ENCODE assay signal across 19 cellular contexts in genomic region chr1:41894101-41894620, GRCh38. TPM values are rescaled to one million over a fixed set of nuclear protein-coding genes. Genes with fewer than 3 reads are reported as not detected.
DNase-seq lines count a peak whose midpoint lies in the region; ATAC-seq and TF ChIP-seq lines count a peak whose summit lies in the region.
"Had no signal": no experiment of that assay in that cellular context is flagged by ENCODE, and none has a peak within 500 bp of the region (broad histone marks: within the 10 kb centered on the region; RNA-seq: fewer than 3 reads in every experiment).

No MANE protein-coding gene starts in this region.

- POLR2A ChIA-PET in activated naive CD8-positive, alpha-beta T cell treated with anti-CD3 and anti-CD28 coated beads, Interleukin-2, amount 10 ng/mL, durations not matched to agents 7 days and 5 days (lab: Charles Lee), result interaction anchor here (0.7 to 5.1 kb wide), 3 partner anchors 23 to 320 kb away, joined by 3 to 98 read pairs (median 4); partner anchors contain the start of gene HIVEP3

- peaks cover 1% of the 10 kb centered on the region for H3K9me3 Mint-ChIP-seq in activated naive CD8-positive, alpha-beta T cell treated with anti-CD3 and anti-CD28 coated beads, Interleukin-2, amount 10 ng/mL, durations not matched to agents 7 days and 5 days
- no peaks in the 10 kb centered on the region for H3K9me3 Mint-ChIP-seq in activated naive CD8-positive, alpha-beta T cell treated with anti-CD3 and anti-CD28 coated beads, Interleukin-2, amount 50 U/mL, for 24 hours
- H3K9me3 Mint-ChIP-seq in type B pancreatic cell, result no peaks in the 10 kb centered on the region

- H3K4me3 Mint-ChIP-seq in activated naive CD8-positive, alpha-beta T cell treated with anti-CD3 and anti-CD28 coated beads, Interleukin-2, amount 10 ng/mL, durations not matched to agents 7 days and 5 days, result no peak overlapping the region
- no peak overlapping the region for H3K4me3 Mint-ChIP-seq in activated naive CD8-positive, alpha-beta T cell treated with anti-CD3 and anti-CD28 coated beads, Interleukin-2, amount 50 U/mL, for 24 hours
- no peak overlapping the region for H3K4me3 Mint-ChIP-seq in type B pancreatic cell

- no peaks in the 10 kb centered on the region for H3K27me3 Mint-ChIP-seq in activated naive CD8-positive, alpha-beta T cell treated with anti-CD3 and anti-CD28 coated beads, Interleukin-2, amount 10 ng/mL, durations not matched to agents 7 days and 5 days
- no peaks in the 10 kb centered on the region for H3K27me3 Mint-ChIP-seq in activated naive CD8-positive, alpha-beta T cell treated with anti-CD3 and anti-CD28 coated beads, Interleukin-2, amount 50 U/mL, for 24 hours
- H3K27me3 Mint-ChIP-seq in type B pancreatic cell, result no peaks in the 10 kb centered on the region

- peak overlapping the region; percentile 53 for H3K27ac Mint-ChIP-seq in activated naive CD8-positive, alpha-beta T cell treated with anti-CD3 and anti-CD28 coated beads, Interleukin-2, amount 10 ng/mL, durations not matched to agents 7 days and 5 days
- no peak overlapping the region for H3K27ac Mint-ChIP-seq in activated naive CD8-positive, alpha-beta T cell treated with anti-CD3 and anti-CD28 coated beads, Interleukin-2, amount 50 U/mL, for 24 hours
- peak overlapping the region; percentile 12 for H3K27ac Mint-ChIP-seq in type B pancreatic cell

- ATAC-seq in activated naive CD8-positive, alpha-beta T cell treated with anti-CD3 and anti-CD28 coated beads, Interleukin-2, amount 10 ng/mL, durations not matched to agents 7 days and 5 days (ENCODE audit: low read depth), result no peak
- ATAC-seq in activated naive CD8-positive, alpha-beta T cell treated with anti-CD3 and anti-CD28 coated beads, Interleukin-2, amount 50 U/mL, for 24 hours, result no peak
- ATAC-seq in HG02798 (IDR thresholded peaks at IDR 0.05; ENCODE audit: poor library complexity, unreplicated experiment) (no peak), HG02885 (IDR thresholded peaks at IDR 0.05; ENCODE audit: poor library complexity, unreplicated experiment) (no peak)
- ATAC-seq: sciatic nerve had no signal

- DNase-seq in activated naive CD8-positive, alpha-beta T cell treated with anti-CD3 and anti-CD28 coated beads, Interleukin-2, amount 10 ng/mL, durations not matched to agents 7 days and 5 days, result no peak
- no peak for DNase-seq in activated naive CD8-positive, alpha-beta T cell treated with anti-CD3 and anti-CD28 coated beads, Interleukin-2, amount 50 U/mL, for 24 hours
- DNase-seq in NCI-H2029 treated with DMSO at 0.1 percent for 48 hours (lab: John Stamatoyannopoulos, UW) (peak; percentile 60), islet precursor cell (peak; percentile 7), type B pancreatic cell (ENCODE audit: extremely low spot score, unreplicated experiment) (no peak)
- no peak for DNase-seq in activated CD4-positive, CD25-positive, alpha-beta regulatory T cell (lab: John Stamatoyannopoulos, UW)
- DNase-seq: ACHN; activated CD4-positive, alpha-beta T cell treated with anti-CD3 and anti-CD28 coated beads for 4 hours; caudate nucleus; DMS53; H7; Kasumi-1; mammary epithelial cell; NCI-H1092 treated with DMSO at 0.1 percent for 48 hours; NCI-H2107; NCI-H524 had no signal

- peaks cover 64% of the 10 kb centered on the region for H3K4me1 Mint-ChIP-seq in activated naive CD8-positive, alpha-beta T cell treated with anti-CD3 and anti-CD28 coated beads, Interleukin-2, amount 10 ng/mL, durations not matched to agents 7 days and 5 days
- peaks cover 61% of the 10 kb centered on the region for H3K4me1 Mint-ChIP-seq in activated naive CD8-positive, alpha-beta T cell treated with anti-CD3 and anti-CD28 coated beads, Interleukin-2, amount 50 U/mL, for 24 hours
- H3K4me1 Mint-ChIP-seq in type B pancreatic cell (ENCODE audit: unreplicated experiment), result peaks cover 33% of the 10 kb centered on the region

- peaks cover 3% of the 10 kb centered on the region for H3K36me3 Mint-ChIP-seq in activated naive CD8-positive, alpha-beta T cell treated with anti-CD3 and anti-CD28 coated beads, Interleukin-2, amount 10 ng/mL, durations not matched to agents 7 days and 5 days
- no peaks in the 10 kb centered on the region for H3K36me3 Mint-ChIP-seq in activated naive CD8-positive, alpha-beta T cell treated with anti-CD3 and anti-CD28 coated beads, Interleukin-2, amount 50 U/mL, for 24 hours (ENCODE audit: low read depth)
- no peaks in the 10 kb centered on the region for H3K36me3 Mint-ChIP-seq in type B pancreatic cell

- no peak for TF ChIP-seq CTCF in type B pancreatic cell (conservative IDR thresholded peaks at IDR 0.05)

RNA-seq across cellular contexts. Expression of gene HIVEP3, which starts 24.6 kb away (rescaled TPM):
- total RNA-seq in activated naive CD8-positive, alpha-beta T cell treated with anti-CD3 and anti-CD28 coated beads, Interleukin-2, amount 10 ng/mL, durations not matched to agents 7 days and 5 days, result 10 to 100 TPM; 10.1 to 10.7 TPM
- 3.7 and 9.2 TPM in 2 replicates for total RNA-seq in type B pancreatic cell (ENCODE audit: low replicate concordance)

Comparison
In these comparisons a context has a peak if more than half of its experiments do, and no peak if none do; other contexts are left out.
1. DNase-seq: peak in NCI-H2029 treated with DMSO at 0.1 percent for 48 hours (single experiment) and islet precursor cell (single experiment); none in activated naive CD8-positive, alpha-beta T cell treated with anti-CD3 and anti-CD28 coated beads, Interleukin-2, amount 10 ng/mL, durations not matched to agents 7 days and 5 days (single experiment), activated naive CD8-positive, alpha-beta T cell treated with anti-CD3 and anti-CD28 coated beads, Interleukin-2, amount 50 U/mL, for 24 hours (single experiment), type B pancreatic cell (single experiment) and activated CD4-positive, CD25-positive, alpha-beta regulatory T cell (0 of 4).